Comparison of ENCODE assay signal across 8 cellular contexts in genomic region chr13:75258159-75258782, GRCh38.
DNase-seq lines count a peak whose midpoint lies in the region; ATAC-seq and TF ChIP-seq lines count a peak whose summit lies in the region.

No MANE protein-coding gene starts in this region.

- peak; percentile 72 for TF ChIP-seq CTCF in fibroblast of pulmonary artery (IDR thresholded peaks at IDR 0.05; ENCODE audit: low read length, missing control alignments)
- TF ChIP-seq CTCF in sigmoid colon (IDR thresholded peaks at IDR 0.05): peak; percentile 14 to 51 (median 24)

- H3K9me3 ChIP-seq in sigmoid colon: no peaks in the 10 kb centered on the region

- TF ChIP-seq EP300 in sigmoid colon (IDR thresholded peaks at IDR 0.05): no peak

- H3K36me3 ChIP-seq in sigmoid colon: no peaks in the 10 kb centered on the region

- TF ChIP-seq POLR2A in sigmoid colon (IDR thresholded peaks at IDR 0.05): no peak

- ATAC-seq in HG03571 (IDR thresholded peaks at IDR 0.05; ENCODE audit: unreplicated experiment): peak; percentile 60

- intact Hi-C loops in sigmoid colon (cut with DNase I): no loop called here

- no peaks in the 10 kb centered on the region for H3K27me3 ChIP-seq in sigmoid colon

- H3K27ac ChIP-seq in sigmoid colon: no peak overlapping the region

- H3K4me1 ChIP-seq in sigmoid colon: no peaks in the 10 kb centered on the region

- 87 to 90% methylated on average over 3 of the region's 3 CpGs for WGBS in sigmoid colon, 2 donors

- DNase-seq in NCI-H510A treated with DMSO at 0.1 percent for 48 hours (lab: John Stamatoyannopoulos, UW): peak; percentile 0
- DNase-seq in NCI-H510A (lab: John Stamatoyannopoulos, UW): no peak
- DNase-seq in RKO (ENCODE audit: low spot score): peak; percentile 61
- peak; percentile 77 for DNase-seq in fibroblast of pulmonary artery (ENCODE audit: low read depth)
- DNase-seq in sigmoid colon: no peak
- no peak for DNase-seq in activated CD4-positive, alpha-beta T cell treated with anti-CD3 and anti-CD28 coated beads, Interleukin-2, amount 50 U/mL, for 1 hour
- DNase-seq in stimulated activated CD4-positive, alpha-beta T cell treated with anti-CD3 and anti-CD28 coated beads, Interleukin-15, amount 100 ng/mL, for 24 hours: no peak

- no peak overlapping the region for H3K4me3 ChIP-seq in fibroblast of pulmonary artery (replicated peaks; ENCODE audit: low read depth, low read length)
- H3K4me3 ChIP-seq in sigmoid colon: no peak overlapping the region

Comparison
In these comparisons a context has a peak if more than half of its experiments do, and no peak if none do; other contexts are left out.
1. DNase-seq: peak in NCI-H510A treated with DMSO at 0.1 percent for 48 hours (single experiment), RKO (single experiment) and fibroblast of pulmonary artery (single experiment); none in NCI-H510A (single experiment), sigmoid colon (single experiment), activated CD4-positive, alpha-beta T cell treated with anti-CD3 and anti-CD28 coated beads, Interleukin-2, amount 50 U/mL, for 1 hour (single experiment) and stimulated activated CD4-positive, alpha-beta T cell treated with anti-CD3 and anti-CD28 coated beads, Interleukin-15, amount 100 ng/mL, for 24 hours (single experiment).